In genomic region chr1:22416555-22417454, GRCh38 we compare ENCODE assay signal across 1 cellular context.
TF ChIP-seq lines count a peak whose summit lies in the region.

No MANE protein-coding gene starts in this region.

TF ChIP-seq in HEK293, 187 proteins besides CTCF, POLR2A, EP300 and RAD21 (continued from another document):
- no peak for TF ChIP-seq REST (tag by site-specific recombination; IDR thresholded peaks at IDR 0.05)
- TF ChIP-seq KLF10 (tag by site-specific recombination; IDR thresholded peaks at IDR 0.05), result peak; percentile 50; the same call in 1 of the 2 replicates
- TF ChIP-seq ZNF518A (tag by site-specific recombination; conservative IDR thresholded peaks at IDR 0.05; ENCODE audit: low read depth), result no peak
- no peak for TF ChIP-seq OSR2 (tag by site-specific recombination; IDR thresholded peaks at IDR 0.05)
- TF ChIP-seq ZNF654 (tag by site-specific recombination; IDR thresholded peaks at IDR 0.05; ENCODE audit: low read depth), result peak; percentile 99
- TF ChIP-seq BCL11B (tag by site-specific recombination; IDR thresholded peaks at IDR 0.05; ENCODE audit: low read depth), result 0 out of 2 replicates have a peak, but pooled peaks have one; percentile 19
- peak; percentile 69 for TF ChIP-seq ZNF660 (tag by site-specific recombination; IDR thresholded peaks at IDR 0.05)
- TF ChIP-seq MYNN (tag by site-specific recombination; IDR thresholded peaks at IDR 0.05; ENCODE audit: borderline replicate concordance), result no peak
- peak; percentile 57; the same call in 1 of the 2 replicates for TF ChIP-seq ZNF2 (tag by site-specific recombination; IDR thresholded peaks at IDR 0.05)
- TF ChIP-seq ZFP41 (tag by site-specific recombination; IDR thresholded peaks at IDR 0.05; ENCODE audit: borderline replicate concordance), result no peak
- peak; percentile 51; the same call in 1 of the 2 replicates for TF ChIP-seq SP7 (tag by site-specific recombination; IDR thresholded peaks at IDR 0.05)
- 0 out of 2 replicates have a peak, but pooled peaks have one; percentile 20 for TF ChIP-seq ZSCAN18 (tag by site-specific recombination; IDR thresholded peaks at IDR 0.05)
- no peak for TF ChIP-seq ZNF707 (tag by site-specific recombination; IDR thresholded peaks at IDR 0.05)
- no peak for TF ChIP-seq PRDM1 (tag by site-specific recombination; IDR thresholded peaks at IDR 0.05)
- TF ChIP-seq ZNF561 (tag by site-specific recombination; IDR thresholded peaks at IDR 0.05; ENCODE audit: borderline replicate concordance), result no peak
- no peak for TF ChIP-seq YY1 (tag by site-specific recombination; IDR thresholded peaks at IDR 0.05)
- no peak for TF ChIP-seq ZNF202 (tag by site-specific recombination; IDR thresholded peaks at IDR 0.05; ENCODE audit: borderline replicate concordance)
- peak; percentile 84 for TF ChIP-seq ZNF768 (tag by site-specific recombination; IDR thresholded peaks at IDR 0.05)
- no peak for TF ChIP-seq ZNF629 (tag by site-specific recombination; IDR thresholded peaks at IDR 0.05)
- TF ChIP-seq ZNF10 (tag by site-specific recombination; IDR thresholded peaks at IDR 0.05), result no peak
- no peak for TF ChIP-seq ZNF473 (tag by site-specific recombination; IDR thresholded peaks at IDR 0.05)
- TF ChIP-seq INSM2 (tag by site-specific recombination; IDR thresholded peaks at IDR 0.05), result 0 out of 2 replicates have a peak, but pooled peaks have one; percentile 12
- peak; percentile 66 for TF ChIP-seq GLIS1 (tag by site-specific recombination; IDR thresholded peaks at IDR 0.05)
- TF ChIP-seq ZXDB (tag by site-specific recombination; IDR thresholded peaks at IDR 0.05), result 0 out of 2 replicates have a peak, but pooled peaks have one; percentile 44
- no peak for TF ChIP-seq ZNF16 (tag by site-specific recombination; IDR thresholded peaks at IDR 0.05; ENCODE audit: low read depth)
- no peak for TF ChIP-seq ZNF530 (tag by site-specific recombination; IDR thresholded peaks at IDR 0.05; ENCODE audit: low read depth)
- TF ChIP-seq ZNF48 (tag by site-specific recombination; IDR thresholded peaks at IDR 0.05), result no peak
- peak; percentile 60 for TF ChIP-seq ZBTB17 (tag by site-specific recombination; IDR thresholded peaks at IDR 0.05)
- TF ChIP-seq ZNF302 (tag by site-specific recombination; IDR thresholded peaks at IDR 0.05; ENCODE audit: low read depth), result no peak
- TF ChIP-seq KLF8 (tag by site-specific recombination; IDR thresholded peaks at IDR 0.05), result peak; percentile 55; the same call in 1 of the 2 replicates
